10 cellular contexts compared by ENCODE assay signal in genomic region chr2:9768388-9768787, GRCh38.
DNase-seq lines count a peak whose midpoint lies in the region; FAIRE-seq and TF ChIP-seq lines count a peak whose summit lies in the region.
"Had no signal": no experiment of that assay in that cellular context is flagged by ENCODE, and none has a peak within 500 bp of the region (broad histone marks: within the 10 kb centered on the region; RNA-seq: fewer than 3 reads in every experiment).

No MANE protein-coding gene starts in this region.

- H3K36me3 ChIP-seq in esophagus squamous epithelium (no peaks in the 10 kb centered on the region), smooth muscle cell (ENCODE audit: low read depth) (no peaks in the 10 kb centered on the region)

- peak in 5 of 6 experiments; percentile 7 to 71 (median 34) for TF ChIP-seq CTCF in esophagus squamous epithelium (IDR thresholded peaks at IDR 0.05)
- TF ChIP-seq CTCF in smooth muscle cell (IDR thresholded peaks at IDR 0.05; ENCODE audit: borderline replicate concordance, insufficient read depth, poor library complexity, severe bottlenecking): peak; percentile 22

- H3K4me1 ChIP-seq in esophagus squamous epithelium (peaks cover 30 to 92% (median 53%) of the 10 kb centered on the region in 3 donors), smooth muscle cell (ENCODE audit: low read depth) (peaks cover 12% of the 10 kb centered on the region)

- H3K4me2 ChIP-seq in smooth muscle cell: no peak overlapping the region

- no peaks in the 10 kb centered on the region for H4K20me1 ChIP-seq in smooth muscle cell (ENCODE audit: low read depth)

- no peak overlapping the region for H3K9ac ChIP-seq in smooth muscle cell (ENCODE audit: low read depth)

- no peaks in the 10 kb centered on the region for H3K79me2 ChIP-seq in smooth muscle cell (ENCODE audit: low read depth)

- TF ChIP-seq POLR2A in esophagus squamous epithelium (IDR thresholded peaks at IDR 0.05) (no peak), GM12892 (IDR thresholded peaks at IDR 0.05; ENCODE audit: low read depth, low read length) (no peak)

- peak; percentile 24 for DNase-seq in NCI-H2171 treated with DMSO at 0.1 percent for 48 hours (lab: John Stamatoyannopoulos, UW)
- DNase-seq in NCI-H2171 (lab: John Stamatoyannopoulos, UW): no peak
- peak; percentile 23 for DNase-seq in NCI-H82 treated with DMSO at 0.1 percent for 48 hours (lab: John Stamatoyannopoulos, UW; ENCODE audit: unreplicated experiment)
- DNase-seq in esophagus squamous epithelium (lab: John Stamatoyannopoulos, UW): no peak
- DNase-seq in smooth muscle cell (lab: John Stamatoyannopoulos, UW; ENCODE audit: unreplicated experiment): no peak
- no peak for DNase-seq in GM12892 (ENCODE audit: insufficient read length)
- no peak for DNase-seq in NCI-H446 (lab: John Stamatoyannopoulos, UW)
- no peak for DNase-seq in activated T-cell treated with anti-CD3 and anti-CD28 coated beads, Interleukin-2, amount 50 U/mL, for 48 hours
- DNase-seq: activated T-cell treated with anti-CD3 and anti-CD28 coated beads, Interleukin-2, amount 50 U/mL, for 72 hours had no signal

- H3K27ac ChIP-seq in esophagus squamous epithelium: peak overlapping the region in 2 of 4 donors; percentile 57 to 61
- H3K27ac ChIP-seq in smooth muscle cell (ENCODE audit: low read depth): no peak overlapping the region

- no peaks in the 10 kb centered on the region for H3K27me3 ChIP-seq in esophagus squamous epithelium
- H3K27me3 ChIP-seq in smooth muscle cell (ENCODE audit: low read depth): no peaks in the 10 kb centered on the region

- H3F3A ChIP-seq in smooth muscle cell (ENCODE audit: low read depth): no peaks in the 10 kb centered on the region

- H3K4me3 ChIP-seq in esophagus squamous epithelium: no peak overlapping the region
- H3K4me3 ChIP-seq in smooth muscle cell: no peak overlapping the region

- H3K9me3 ChIP-seq in esophagus squamous epithelium (no peaks in the 10 kb centered on the region), smooth muscle cell (replicated peaks; ENCODE audit: low read depth) (no peaks in the 10 kb centered on the region)

- FAIRE-seq in GM12892 (lab: Jason Lieb, UNC): no peak
- FAIRE-seq: A204.1 had no signal

- intact Hi-C loops in esophagus squamous epithelium (cut with DNase I): no loop called here

- H2AFZ ChIP-seq in smooth muscle cell (ENCODE audit: low read depth): no peak overlapping the region

- 52 to 64% methylated on average over 5 to 11 of the region's 12 CpGs for WGBS in esophagus squamous epithelium, 2 donors
- WGBS in smooth muscle cell (ENCODE audit: low lambda C conversion rate): 57% methylated on average over 12 of the region's 12 CpGs

Comparison
In these comparisons a context has a peak if more than half of its experiments do, and no peak if none do; other contexts are left out.
1. DNase-seq: peak in NCI-H2171 treated with DMSO at 0.1 percent for 48 hours (single experiment) and NCI-H82 treated with DMSO at 0.1 percent for 48 hours (single experiment); none in NCI-H2171 (single experiment), esophagus squamous epithelium (single experiment), smooth muscle cell (single experiment), GM12892 (single experiment), NCI-H446 (0 of 2) and activated T-cell treated with anti-CD3 and anti-CD28 coated beads, Interleukin-2, amount 50 U/mL, for 48 hours (0 of 2).